In the genomic region with DNA sequence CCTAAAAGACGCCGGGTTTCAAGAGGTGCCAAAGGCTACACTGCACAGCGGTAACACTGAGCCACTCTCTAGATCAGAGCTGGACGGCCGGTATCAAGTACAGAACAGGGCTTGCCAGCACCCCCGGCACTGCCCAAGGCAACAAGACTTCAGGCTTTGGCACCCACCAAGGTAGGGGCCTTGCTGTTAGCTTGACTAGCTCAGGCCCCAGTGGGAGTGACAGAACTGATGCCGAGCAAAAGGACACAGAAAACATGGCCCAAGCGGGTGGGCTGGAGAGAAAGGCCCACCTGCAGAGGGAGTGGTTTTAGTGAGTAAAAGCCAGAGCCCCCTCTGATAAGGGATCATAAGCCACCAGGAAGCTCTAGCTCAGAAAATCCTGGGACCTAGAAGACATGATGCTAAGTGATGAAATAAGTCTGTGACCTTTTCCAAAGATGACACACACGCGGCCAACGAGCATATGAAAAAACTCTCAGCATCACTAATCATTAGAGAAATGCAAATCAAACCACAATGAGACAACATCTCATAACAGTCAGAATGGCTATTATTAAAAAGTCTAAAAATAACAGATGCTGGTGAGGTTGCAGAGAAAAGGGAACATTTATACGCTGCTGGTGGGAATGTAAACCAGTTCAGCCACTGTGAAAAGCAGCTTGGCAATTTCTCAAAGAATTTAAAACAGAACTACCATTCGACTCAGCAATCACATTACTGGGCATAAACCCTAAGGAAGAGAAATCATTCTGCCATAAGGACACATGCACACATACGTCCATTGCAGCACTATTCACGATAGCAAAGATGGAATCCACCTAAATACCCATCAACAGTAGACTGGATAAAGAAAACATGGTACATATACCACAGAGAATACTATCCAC, we compare ENCODE assay signal across 1 cellular context.
A peak's percentile ranks its signal among the peaks of the same experiment; 100 is the strongest.
TF ChIP-seq lines count a peak whose summit lies in the region.

No MANE protein-coding gene starts in this region.

TF ChIP-seq in GM12878, 131 proteins besides CTCF, POLR2A, EP300 and RAD21 (continued from another document and continues in another):
- TF ChIP-seq, protein P1, sequence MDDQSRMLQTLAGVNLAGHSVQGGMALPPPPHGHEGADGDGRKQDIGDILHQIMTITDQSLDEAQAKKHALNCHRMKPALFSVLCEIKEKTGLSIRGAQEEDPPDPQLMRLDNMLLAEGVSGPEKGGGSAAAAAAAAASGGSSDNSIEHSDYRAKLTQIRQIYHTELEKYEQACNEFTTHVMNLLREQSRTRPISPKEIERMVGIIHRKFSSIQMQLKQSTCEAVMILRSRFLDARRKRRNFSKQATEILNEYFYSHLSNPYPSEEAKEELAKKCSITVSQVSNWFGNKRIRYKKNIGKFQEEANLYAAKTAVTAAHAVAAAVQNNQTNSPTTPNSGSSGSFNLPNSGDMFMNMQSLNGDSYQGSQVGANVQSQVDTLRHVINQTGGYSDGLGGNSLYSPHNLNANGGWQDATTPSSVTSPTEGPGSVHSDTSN (IDR thresholded peaks at IDR 0.05; ENCODE audit: insufficient replicate concordance, low read depth, low read length): no peak
- TF ChIP-seq, protein P2, sequence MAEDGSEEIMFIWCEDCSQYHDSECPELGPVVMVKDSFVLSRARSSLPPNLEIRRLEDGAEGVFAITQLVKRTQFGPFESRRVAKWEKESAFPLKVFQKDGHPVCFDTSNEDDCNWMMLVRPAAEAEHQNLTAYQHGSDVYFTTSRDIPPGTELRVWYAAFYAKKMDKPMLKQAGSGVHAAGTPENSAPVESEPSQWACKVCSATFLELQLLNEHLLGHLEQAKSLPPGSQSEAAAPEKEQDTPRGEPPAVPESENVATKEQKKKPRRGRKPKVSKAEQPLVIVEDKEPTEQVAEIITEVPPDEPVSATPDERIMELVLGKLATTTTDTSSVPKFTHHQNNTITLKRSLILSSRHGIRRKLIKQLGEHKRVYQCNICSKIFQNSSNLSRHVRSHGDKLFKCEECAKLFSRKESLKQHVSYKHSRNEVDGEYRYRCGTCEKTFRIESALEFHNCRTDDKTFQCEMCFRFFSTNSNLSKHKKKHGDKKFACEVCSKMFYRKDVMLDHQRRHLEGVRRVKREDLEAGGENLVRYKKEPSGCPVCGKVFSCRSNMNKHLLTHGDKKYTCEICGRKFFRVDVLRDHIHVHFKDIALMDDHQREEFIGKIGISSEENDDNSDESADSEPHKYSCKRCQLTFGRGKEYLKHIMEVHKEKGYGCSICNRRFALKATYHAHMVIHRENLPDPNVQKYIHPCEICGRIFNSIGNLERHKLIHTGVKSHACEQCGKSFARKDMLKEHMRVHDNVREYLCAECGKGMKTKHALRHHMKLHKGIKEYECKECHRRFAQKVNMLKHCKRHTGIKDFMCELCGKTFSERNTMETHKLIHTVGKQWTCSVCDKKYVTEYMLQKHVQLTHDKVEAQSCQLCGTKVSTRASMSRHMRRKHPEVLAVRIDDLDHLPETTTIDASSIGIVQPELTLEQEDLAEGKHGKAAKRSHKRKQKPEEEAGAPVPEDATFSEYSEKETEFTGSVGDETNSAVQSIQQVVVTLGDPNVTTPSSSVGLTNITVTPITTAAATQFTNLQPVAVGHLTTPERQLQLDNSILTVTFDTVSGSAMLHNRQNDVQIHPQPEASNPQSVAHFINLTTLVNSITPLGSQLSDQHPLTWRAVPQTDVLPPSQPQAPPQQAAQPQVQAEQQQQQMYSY (CRISPR knock-in tag; IDR thresholded peaks at IDR 0.05): no peak
- TF ChIP-seq, protein P3, sequence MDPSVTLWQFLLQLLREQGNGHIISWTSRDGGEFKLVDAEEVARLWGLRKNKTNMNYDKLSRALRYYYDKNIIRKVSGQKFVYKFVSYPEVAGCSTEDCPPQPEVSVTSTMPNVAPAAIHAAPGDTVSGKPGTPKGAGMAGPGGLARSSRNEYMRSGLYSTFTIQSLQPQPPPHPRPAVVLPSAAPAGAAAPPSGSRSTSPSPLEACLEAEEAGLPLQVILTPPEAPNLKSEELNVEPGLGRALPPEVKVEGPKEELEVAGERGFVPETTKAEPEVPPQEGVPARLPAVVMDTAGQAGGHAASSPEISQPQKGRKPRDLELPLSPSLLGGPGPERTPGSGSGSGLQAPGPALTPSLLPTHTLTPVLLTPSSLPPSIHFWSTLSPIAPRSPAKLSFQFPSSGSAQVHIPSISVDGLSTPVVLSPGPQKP (IDR thresholded peaks at IDR 0.05; ENCODE audit: low read depth, low read length): no peak
- TF ChIP-seq MYC (IDR thresholded peaks at IDR 0.05; ENCODE audit: insufficient read depth, insufficient read length, insufficient replicate concordance, low read length, severe bottlenecking): no peak
- peak; percentile 77 for TF ChIP-seq MTA2 (IDR thresholded peaks at IDR 0.05; ENCODE audit: low read depth)
- TF ChIP-seq TCF3 (IDR thresholded peaks at IDR 0.05; ENCODE audit: borderline replicate concordance, insufficient read depth, low read depth, low read length): peak; percentile 41; the same call in 1 of the 2 replicates
- no peak for TF ChIP-seq YY1 (IDR thresholded peaks at IDR 0.05; ENCODE audit: low read depth, low read length)
- TF ChIP-seq CREB1 (IDR thresholded peaks at IDR 0.05; ENCODE audit: low read depth): no peak
- TF ChIP-seq SP1 (IDR thresholded peaks at IDR 0.05; ENCODE audit: low read depth, low read length): peak; percentile 47
- 0 out of 2 replicates have a peak, but pooled peaks have one; percentile 20 for TF ChIP-seq HDGF (IDR thresholded peaks at IDR 0.05)
- TF ChIP-seq TCF12 (IDR thresholded peaks at IDR 0.05; ENCODE audit: low read depth, low read length): no peak; the same call in 1 of the 2 replicates
- no peak for TF ChIP-seq CBX3 (IDR thresholded peaks at IDR 0.05; ENCODE audit: borderline replicate concordance, low read depth)
- 0 out of 2 replicates have a peak, but pooled peaks have one; percentile 60 for TF ChIP-seq ZNF24 (IDR thresholded peaks at IDR 0.05)
- TF ChIP-seq, protein P4, sequence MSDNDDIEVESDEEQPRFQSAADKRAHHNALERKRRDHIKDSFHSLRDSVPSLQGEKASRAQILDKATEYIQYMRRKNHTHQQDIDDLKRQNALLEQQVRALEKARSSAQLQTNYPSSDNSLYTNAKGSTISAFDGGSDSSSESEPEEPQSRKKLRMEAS (IDR thresholded peaks at IDR 0.05; ENCODE audit: low read depth, low read length): no peak
- peak in 1 of 2 experiments; percentile 28; a peak in 2 of 4 replicates for TF ChIP-seq ETV6 (conservative IDR thresholded peaks at IDR 0.05 in 1 of 2, IDR thresholded peaks at IDR 0.05 in 1 of 2; ENCODE audit: borderline replicate concordance in 1 of 2, low read depth in 1 of 2)
- TF ChIP-seq, protein P5, sequence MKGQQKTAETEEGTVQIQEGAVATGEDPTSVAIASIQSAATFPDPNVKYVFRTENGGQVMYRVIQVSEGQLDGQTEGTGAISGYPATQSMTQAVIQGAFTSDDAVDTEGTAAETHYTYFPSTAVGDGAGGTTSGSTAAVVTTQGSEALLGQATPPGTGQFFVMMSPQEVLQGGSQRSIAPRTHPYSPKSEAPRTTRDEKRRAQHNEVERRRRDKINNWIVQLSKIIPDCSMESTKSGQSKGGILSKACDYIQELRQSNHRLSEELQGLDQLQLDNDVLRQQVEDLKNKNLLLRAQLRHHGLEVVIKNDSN (IDR thresholded peaks at IDR 0.05; ENCODE audit: borderline replicate concordance, extremely low read length, insufficient read depth, low read depth, low read length): no peak
- TF ChIP-seq, protein P6, sequence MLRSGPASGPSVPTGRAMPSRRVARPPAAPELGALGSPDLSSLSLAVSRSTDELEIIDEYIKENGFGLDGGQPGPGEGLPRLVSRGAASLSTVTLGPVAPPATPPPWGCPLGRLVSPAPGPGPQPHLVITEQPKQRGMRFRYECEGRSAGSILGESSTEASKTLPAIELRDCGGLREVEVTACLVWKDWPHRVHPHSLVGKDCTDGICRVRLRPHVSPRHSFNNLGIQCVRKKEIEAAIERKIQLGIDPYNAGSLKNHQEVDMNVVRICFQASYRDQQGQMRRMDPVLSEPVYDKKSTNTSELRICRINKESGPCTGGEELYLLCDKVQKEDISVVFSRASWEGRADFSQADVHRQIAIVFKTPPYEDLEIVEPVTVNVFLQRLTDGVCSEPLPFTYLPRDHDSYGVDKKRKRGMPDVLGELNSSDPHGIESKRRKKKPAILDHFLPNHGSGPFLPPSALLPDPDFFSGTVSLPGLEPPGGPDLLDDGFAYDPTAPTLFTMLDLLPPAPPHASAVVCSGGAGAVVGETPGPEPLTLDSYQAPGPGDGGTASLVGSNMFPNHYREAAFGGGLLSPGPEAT (IDR thresholded peaks at IDR 0.05; ENCODE audit: low read depth): peak; percentile 81; the same call in 1 of the 2 replicates
- TF ChIP-seq, protein P7, sequence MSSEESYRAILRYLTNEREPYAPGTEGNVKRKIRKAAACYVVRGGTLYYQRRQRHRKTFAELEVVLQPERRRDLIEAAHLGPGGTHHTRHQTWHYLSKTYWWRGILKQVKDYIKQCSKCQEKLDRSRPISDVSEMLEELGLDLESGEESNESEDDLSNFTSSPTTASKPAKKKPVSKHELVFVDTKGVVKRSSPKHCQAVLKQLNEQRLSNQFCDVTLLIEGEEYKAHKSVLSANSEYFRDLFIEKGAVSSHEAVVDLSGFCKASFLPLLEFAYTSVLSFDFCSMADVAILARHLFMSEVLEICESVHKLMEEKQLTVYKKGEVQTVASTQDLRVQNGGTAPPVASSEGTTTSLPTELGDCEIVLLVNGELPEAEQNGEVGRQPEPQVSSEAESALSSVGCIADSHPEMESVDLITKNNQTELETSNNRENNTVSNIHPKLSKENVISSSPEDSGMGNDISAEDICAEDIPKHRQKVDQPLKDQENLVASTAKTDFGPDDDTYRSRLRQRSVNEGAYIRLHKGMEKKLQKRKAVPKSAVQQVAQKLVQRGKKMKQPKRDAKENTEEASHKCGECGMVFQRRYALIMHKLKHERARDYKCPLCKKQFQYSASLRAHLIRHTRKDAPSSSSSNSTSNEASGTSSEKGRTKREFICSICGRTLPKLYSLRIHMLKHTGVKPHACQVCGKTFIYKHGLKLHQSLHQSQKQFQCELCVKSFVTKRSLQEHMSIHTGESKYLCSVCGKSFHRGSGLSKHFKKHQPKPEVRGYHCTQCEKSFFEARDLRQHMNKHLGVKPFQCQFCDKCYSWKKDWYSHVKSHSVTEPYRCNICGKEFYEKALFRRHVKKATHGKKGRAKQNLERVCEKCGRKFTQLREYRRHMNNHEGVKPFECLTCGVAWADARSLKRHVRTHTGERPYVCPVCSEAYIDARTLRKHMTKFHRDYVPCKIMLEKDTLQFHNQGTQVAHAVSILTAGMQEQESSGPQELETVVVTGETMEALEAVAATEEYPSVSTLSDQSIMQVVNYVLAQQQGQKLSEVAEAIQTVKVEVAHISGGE (CRISPR knock-in tag; IDR thresholded peaks at IDR 0.05): no peak
- TF ChIP-seq CHD2 (IDR thresholded peaks at IDR 0.05; ENCODE audit: borderline replicate concordance, low read depth, low read length): no peak
- 0 out of 2 replicates have a peak, but pooled peaks have one; percentile 38 for TF ChIP-seq BCL11A (IDR thresholded peaks at IDR 0.05; ENCODE audit: low read depth, low read length)
- TF ChIP-seq, protein P8, sequence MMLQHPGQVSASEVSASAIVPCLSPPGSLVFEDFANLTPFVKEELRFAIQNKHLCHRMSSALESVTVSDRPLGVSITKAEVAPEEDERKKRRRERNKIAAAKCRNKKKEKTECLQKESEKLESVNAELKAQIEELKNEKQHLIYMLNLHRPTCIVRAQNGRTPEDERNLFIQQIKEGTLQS (IDR thresholded peaks at IDR 0.05; ENCODE audit: borderline replicate concordance, extremely low read depth, low read depth, low read length): no peak
- no peak for TF ChIP-seq KDM1A (IDR thresholded peaks at IDR 0.05; ENCODE audit: borderline replicate concordance)
- TF ChIP-seq ZZZ3 (IDR thresholded peaks at IDR 0.05; ENCODE audit: control insufficient read depth, insufficient read length, low read depth): no peak
- TF ChIP-seq ZNF207 (IDR thresholded peaks at IDR 0.05; ENCODE audit: borderline replicate concordance): 0 out of 2 replicates have a peak, but pooled peaks have one; percentile 17
- TF ChIP-seq, protein P9, sequence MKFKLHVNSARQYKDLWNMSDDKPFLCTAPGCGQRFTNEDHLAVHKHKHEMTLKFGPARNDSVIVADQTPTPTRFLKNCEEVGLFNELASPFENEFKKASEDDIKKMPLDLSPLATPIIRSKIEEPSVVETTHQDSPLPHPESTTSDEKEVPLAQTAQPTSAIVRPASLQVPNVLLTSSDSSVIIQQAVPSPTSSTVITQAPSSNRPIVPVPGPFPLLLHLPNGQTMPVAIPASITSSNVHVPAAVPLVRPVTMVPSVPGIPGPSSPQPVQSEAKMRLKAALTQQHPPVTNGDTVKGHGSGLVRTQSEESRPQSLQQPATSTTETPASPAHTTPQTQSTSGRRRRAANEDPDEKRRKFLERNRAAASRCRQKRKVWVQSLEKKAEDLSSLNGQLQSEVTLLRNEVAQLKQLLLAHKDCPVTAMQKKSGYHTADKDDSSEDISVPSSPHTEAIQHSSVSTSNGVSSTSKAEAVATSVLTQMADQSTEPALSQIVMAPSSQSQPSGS (IDR thresholded peaks at IDR 0.05; ENCODE audit: low read length): no peak
- no peak for TF ChIP-seq TCF7 (IDR thresholded peaks at IDR 0.05; ENCODE audit: borderline replicate concordance)
- no peak for TF ChIP-seq RUNX3 (IDR thresholded peaks at IDR 0.05; ENCODE audit: low read length)
- no peak for TF ChIP-seq TARDBP (IDR thresholded peaks at IDR 0.05; ENCODE audit: borderline replicate concordance)
- TF ChIP-seq JUNB (IDR thresholded peaks at IDR 0.05): peak; percentile 70
- TF ChIP-seq ESRRA (IDR thresholded peaks at IDR 0.05; ENCODE audit: low read length): no peak
- TF ChIP-seq SMAD1 (IDR thresholded peaks at IDR 0.05; ENCODE audit: low read depth, partially characterized antibody): peak; percentile 37
- TF ChIP-seq EED (IDR thresholded peaks at IDR 0.05; ENCODE audit: low read depth): peak; percentile 71
- TF ChIP-seq ZNF217 (IDR thresholded peaks at IDR 0.05): peak; percentile 81
- TF ChIP-seq SMARCA5 (IDR thresholded peaks at IDR 0.05): peak; percentile 30; the same call in 1 of the 2 replicates
- no peak for TF ChIP-seq CHD4 (IDR thresholded peaks at IDR 0.05)
- TF ChIP-seq IRF4 (IDR thresholded peaks at IDR 0.05; ENCODE audit: low read depth, low read length): 0 out of 2 replicates have a peak, but pooled peaks have one; percentile 25
- peak; percentile 70 for TF ChIP-seq NR2F1 (conservative IDR thresholded peaks at IDR 0.05)
- peak; percentile 85; the same call in 1 of the 2 replicates for TF ChIP-seq ZBED1 (IDR thresholded peaks at IDR 0.05; ENCODE audit: borderline replicate concordance)
- TF ChIP-seq SIN3A (IDR thresholded peaks at IDR 0.05; ENCODE audit: low read depth, low read length): 0 out of 2 replicates have a peak, but pooled peaks have one; percentile 34
- peak; percentile 16; the same call in 1 of the 2 replicates for TF ChIP-seq DPF2 (IDR thresholded peaks at IDR 0.05)
- no peak for TF ChIP-seq NFXL1 (IDR thresholded peaks at IDR 0.05; ENCODE audit: borderline replicate concordance)
